Comparison of ENCODE assay signal across 1 cellular context in the genomic region with DNA sequence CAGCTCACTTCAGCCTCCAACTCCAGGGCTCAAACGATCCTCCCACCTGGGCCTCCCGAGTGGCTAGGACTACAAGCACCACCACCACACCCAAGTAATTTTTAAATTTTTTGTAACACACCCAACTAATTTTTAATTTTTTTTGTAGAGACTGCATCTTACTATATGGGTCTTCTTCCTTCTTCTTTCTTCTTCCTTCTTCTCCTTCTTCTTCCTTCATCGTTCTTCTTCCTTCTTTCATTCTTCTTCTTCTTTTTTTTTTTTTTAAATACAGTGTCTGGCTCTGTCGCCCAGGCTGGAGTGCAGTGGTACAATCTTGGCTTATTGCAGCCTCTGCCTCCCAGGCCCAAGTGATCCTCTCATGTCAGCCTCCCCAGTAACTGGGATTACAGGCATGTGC.
TF ChIP-seq lines count a peak whose summit lies in the region.

No MANE protein-coding gene starts in this region.

TF ChIP-seq in HepG2, 621 proteins besides CTCF, POLR2A, EP300 and RAD21:
- TF ChIP-seq PPARG (CRISPR knock-in tag; conservative IDR thresholded peaks at IDR 0.05) (no peak), ZNF350 (CRISPR knock-in tag; IDR thresholded peaks at IDR 0.05; ENCODE audit: borderline replicate concordance, low read depth) (no peak), SIX4 (CRISPR knock-in tag; IDR thresholded peaks at IDR 0.05) (no peak), HMG20B (CRISPR knock-in tag; conservative IDR thresholded peaks at IDR 0.05) (no peak), FOSL2 (CRISPR knock-in tag; IDR thresholded peaks at IDR 0.05) (no peak), NKX3-1 (CRISPR knock-in tag; IDR thresholded peaks at IDR 0.05) (no peak)
- TF ChIP-seq, protein P1, sequence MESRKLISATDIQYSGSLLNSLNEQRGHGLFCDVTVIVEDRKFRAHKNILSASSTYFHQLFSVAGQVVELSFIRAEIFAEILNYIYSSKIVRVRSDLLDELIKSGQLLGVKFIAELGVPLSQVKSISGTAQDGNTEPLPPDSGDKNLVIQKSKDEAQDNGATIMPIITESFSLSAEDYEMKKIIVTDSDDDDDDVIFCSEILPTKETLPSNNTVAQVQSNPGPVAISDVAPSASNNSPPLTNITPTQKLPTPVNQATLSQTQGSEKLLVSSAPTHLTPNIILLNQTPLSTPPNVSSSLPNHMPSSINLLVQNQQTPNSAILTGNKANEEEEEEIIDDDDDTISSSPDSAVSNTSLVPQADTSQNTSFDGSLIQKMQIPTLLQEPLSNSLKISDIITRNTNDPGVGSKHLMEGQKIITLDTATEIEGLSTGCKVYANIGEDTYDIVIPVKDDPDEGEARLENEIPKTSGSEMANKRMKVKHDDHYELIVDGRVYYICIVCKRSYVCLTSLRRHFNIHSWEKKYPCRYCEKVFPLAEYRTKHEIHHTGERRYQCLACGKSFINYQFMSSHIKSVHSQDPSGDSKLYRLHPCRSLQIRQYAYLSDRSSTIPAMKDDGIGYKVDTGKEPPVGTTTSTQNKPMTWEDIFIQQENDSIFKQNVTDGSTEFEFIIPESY (CRISPR knock-in tag; IDR thresholded peaks at IDR 0.05): no peak
- TF ChIP-seq, protein P2, sequence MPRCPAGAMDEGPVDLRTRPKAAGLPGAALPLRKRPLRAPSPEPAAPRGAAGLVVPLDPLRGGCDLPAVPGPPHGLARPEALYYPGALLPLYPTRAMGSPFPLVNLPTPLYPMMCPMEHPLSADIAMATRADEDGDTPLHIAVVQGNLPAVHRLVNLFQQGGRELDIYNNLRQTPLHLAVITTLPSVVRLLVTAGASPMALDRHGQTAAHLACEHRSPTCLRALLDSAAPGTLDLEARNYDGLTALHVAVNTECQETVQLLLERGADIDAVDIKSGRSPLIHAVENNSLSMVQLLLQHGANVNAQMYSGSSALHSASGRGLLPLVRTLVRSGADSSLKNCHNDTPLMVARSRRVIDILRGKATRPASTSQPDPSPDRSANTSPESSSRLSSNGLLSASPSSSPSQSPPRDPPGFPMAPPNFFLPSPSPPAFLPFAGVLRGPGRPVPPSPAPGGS (CRISPR knock-in tag; IDR thresholded peaks at IDR 0.05): no peak
- TF ChIP-seq, protein P3, sequence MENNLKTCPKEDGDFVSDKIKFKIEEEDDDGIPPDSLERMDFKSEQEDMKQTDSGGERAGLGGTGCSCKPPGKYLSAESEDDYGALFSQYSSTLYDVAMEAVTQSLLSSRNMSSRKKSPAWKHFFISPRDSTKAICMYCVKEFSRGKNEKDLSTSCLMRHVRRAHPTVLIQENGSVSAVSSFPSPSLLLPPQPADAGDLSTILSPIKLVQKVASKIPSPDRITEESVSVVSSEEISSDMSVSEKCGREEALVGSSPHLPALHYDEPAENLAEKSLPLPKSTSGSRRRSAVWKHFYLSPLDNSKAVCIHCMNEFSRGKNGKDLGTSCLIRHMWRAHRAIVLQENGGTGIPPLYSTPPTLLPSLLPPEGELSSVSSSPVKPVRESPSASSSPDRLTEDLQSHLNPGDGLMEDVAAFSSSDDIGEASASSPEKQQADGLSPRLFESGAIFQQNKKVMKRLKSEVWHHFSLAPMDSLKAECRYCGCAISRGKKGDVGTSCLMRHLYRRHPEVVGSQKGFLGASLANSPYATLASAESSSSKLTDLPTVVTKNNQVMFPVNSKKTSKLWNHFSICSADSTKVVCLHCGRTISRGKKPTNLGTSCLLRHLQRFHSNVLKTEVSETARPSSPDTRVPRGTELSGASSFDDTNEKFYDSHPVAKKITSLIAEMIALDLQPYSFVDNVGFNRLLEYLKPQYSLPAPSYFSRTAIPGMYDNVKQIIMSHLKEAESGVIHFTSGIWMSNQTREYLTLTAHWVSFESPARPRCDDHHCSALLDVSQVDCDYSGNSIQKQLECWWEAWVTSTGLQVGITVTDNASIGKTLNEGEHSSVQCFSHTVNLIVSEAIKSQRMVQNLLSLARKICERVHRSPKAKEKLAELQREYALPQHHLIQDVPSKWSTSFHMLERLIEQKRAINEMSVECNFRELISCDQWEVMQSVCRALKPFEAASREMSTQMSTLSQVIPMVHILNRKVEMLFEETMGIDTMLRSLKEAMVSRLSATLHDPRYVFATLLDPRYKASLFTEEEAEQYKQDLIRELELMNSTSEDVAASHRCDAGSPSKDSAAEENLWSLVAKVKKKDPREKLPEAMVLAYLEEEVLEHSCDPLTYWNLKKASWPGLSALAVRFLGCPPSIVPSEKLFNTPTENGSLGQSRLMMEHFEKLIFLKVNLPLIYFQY (CRISPR knock-in tag; IDR thresholded peaks at IDR 0.05; ENCODE audit: borderline replicate concordance): no peak
